In genomic region chr2:25470792-25471191, GRCh38 we compare ENCODE assay signal across 29 cellular contexts.
"Had no signal": no experiment of that assay in that cellular context is flagged by ENCODE, and none has a peak within 500 bp of the region (broad histone marks: within the 10 kb centered on the region; RNA-seq: fewer than 3 reads in every experiment).

No MANE protein-coding gene starts in this region.

- H3K4me1 ChIP-seq: gastroesophageal sphincter had no signal

- H3K27me3 ChIP-seq: body of pancreas, esophagus squamous epithelium, gastroesophageal sphincter had no signal

- DNase-seq: activated B cell treated with CpG ODN at 0.5 μM for 24 hours; activated CD4-positive, alpha-beta T cell treated with anti-CD3 and anti-CD28 coated beads for 48 hours; activated CD4-positive, alpha-beta T cell treated with anti-CD3 and anti-CD28 coated beads, Interleukin-2, amount 50 U/mL, for 1 hour; activated CD4-positive, alpha-beta T cell treated with anti-CD3 and anti-CD28 coated beads, Interleukin-2, amount 50 U/mL, for 48 hours; activated CD8-positive, alpha-beta memory T cell treated with anti-CD3 and anti-CD28 coated beads for 24 hours; activated CD8-positive, alpha-beta T cell treated with anti-CD3 and anti-CD28 coated beads for 36 hours; activated effector memory CD4-positive, alpha-beta T cell treated with Interleukin-2 at 50 U/mL for 16 hours; activated gamma-delta T cell treated with Interleukin-2 at 50 U/mL for 16 hours; activated naive CD4-positive, alpha-beta T cell treated with anti-CD3 and anti-CD28 coated beads, Interleukin-2, amount 50 U/mL, for 16 hours; activated naive CD4-positive, alpha-beta T cell treated with Interleukin-2 at 50 U/mL for 16 hours; activated T-cell treated with anti-CD3 and anti-CD28 coated beads, Interleukin-2, amount 50 U/mL, for 4 hours; amygdala; aorta; body of pancreas; caudate nucleus; cortex of kidney; dermis blood vessel endothelial cell; effector CD4-positive, alpha-beta T cell; effector memory CD8-positive, alpha-beta T cell; erythroblast; esophagus squamous epithelium; foreskin melanocyte; T-helper 2 cell had no signal

- FAIRE-seq: colon, TTC549 had no signal

- H3K4me3 ChIP-seq: body of pancreas, esophagus squamous epithelium, gastroesophageal sphincter had no signal

- ATAC-seq: activated CD4-positive, CD25-positive, alpha-beta regulatory T cell treated with anti-CD3 and anti-CD28 coated beads, Interleukin-2, amount 50 U/mL, for 24 hours; activated CD8-positive, alpha-beta T cell treated with anti-CD3 and anti-CD28 coated beads for 36 hours; activated T-cell treated with anti-CD3 and anti-CD28 coated beads, Interleukin-2, amount 50 U/mL, for 4 hours; activated T-helper 17 cell treated with anti-CD3 and anti-CD28 coated beads, Interleukin-2, amount 50 U/mL, for 72 hours; body of pancreas; effector memory CD8-positive, alpha-beta T cell; gastroesophageal sphincter had no signal

- H3K27ac ChIP-seq: body of pancreas, esophagus squamous epithelium, gastroesophageal sphincter, VCaP had no signal

- H3K36me3 ChIP-seq: gastroesophageal sphincter had no signal
